Comparison of ENCODE assay signal across 12 cellular contexts in genomic region chr2:105327690-105328089, GRCh38. TPM values are rescaled to one million over a fixed set of nuclear protein-coding genes. Genes with fewer than 3 reads are reported as not detected.
DNase-seq lines count a peak whose midpoint lies in the region; ATAC-seq and TF ChIP-seq lines count a peak whose summit lies in the region.
"Had no signal": no experiment of that assay in that cellular context is flagged by ENCODE, and none has a peak within 500 bp of the region (broad histone marks: within the 10 kb centered on the region; RNA-seq: fewer than 3 reads in every experiment).

No MANE protein-coding gene starts in this region.

- ATAC-seq in naive B cell (ENCODE audit: low read depth in 2 of 2) (no peak), GM19467 (IDR thresholded peaks at IDR 0.05; ENCODE audit: unreplicated experiment) (no peak)

- H3K4me3 Mint-ChIP-seq in H9 (peak overlapping the region; percentile 88 to 89; a peak in 2 of 5 replicates), naive B cell (peak overlapping the region in 7 of 8 donors; percentile 86 to 99 (median 96))
- peak overlapping the region; percentile 96 for H3K4me3 Mint-ChIP-seq in activated naive CD8-positive, alpha-beta T cell

- TF ChIP-seq CTCF in A673 (conservative IDR thresholded peaks at IDR 0.05; ENCODE audit: low read depth, low read length) (no peak), H9 (conservative IDR thresholded peaks at IDR 0.05) (no peak), ovary (IDR thresholded peaks at IDR 0.05) (no peak)

- H4K91ac ChIP-seq in H9 (ENCODE audit: insufficient read length, low read depth, low read length) = no peak overlapping the region

- POLR2A ChIA-PET in A673 (lab: Charles Lee; ENCODE audit: low non-redundant PET) = no interaction called here

- peaks cover 12% of the 10 kb centered on the region for H3K23me2 ChIP-seq in H9 (ENCODE audit: insufficient read length, low read depth, low read length, poor library complexity, severe bottlenecking)

- BruUV-seq in A673 (replicated peaks; lab: Mats Ljungman, UMichigan) = TSS peak; percentile 22

- H3K4me1 Mint-ChIP-seq in H9 (peaks cover 33 to 35% of the 10 kb centered on the region in 2 experiments), naive B cell (peaks cover 46 to 60% (median 55%) of the 10 kb centered on the region in 3 donors)
- peaks cover 59% of the 10 kb centered on the region for H3K4me1 Mint-ChIP-seq in activated naive CD8-positive, alpha-beta T cell (ENCODE audit: low read depth)

- no peak for TF ChIP-seq POLR2A in ovary (IDR thresholded peaks at IDR 0.05)

- H3K27me3 Mint-ChIP-seq in H9 (ENCODE audit: low read depth) (peaks cover 3% of the 10 kb centered on the region; the same call in 1 of the 2 replicates), naive B cell (no peaks in the 10 kb centered on the region)
- no peaks in the 10 kb centered on the region for H3K27me3 Mint-ChIP-seq in activated naive CD8-positive, alpha-beta T cell

- no peak for DNase-seq in A673 (ENCODE audit: low spot score)
- no peak for DNase-seq in H9
- DNase-seq in naive B cell = no peak
- no peak for DNase-seq in NCI-H69 (lab: John Stamatoyannopoulos, UW)
- DNase-seq in ovary = no peak
- DNase-seq in HT-29 (ENCODE audit: low spot score) = no peak
- DNase-seq: glutamatergic neuron; NCI-H345; stimulated activated CD4-positive, alpha-beta T cell treated with anti-CD3 and anti-CD28 coated beads, Interleukin-1b, Interleukin-23, amount 100 ng/mL, for 48 hours had no signal

- no peaks in the 10 kb centered on the region for H3K9me3 ChIP-seq in A673 (ENCODE audit: low read depth, low read length, poor library complexity, severe bottlenecking)
- no peaks in the 10 kb centered on the region for H3K9me3 ChIP-seq in H9 (ENCODE audit: control insufficient read depth, low read depth, low read length)
- H3K9me3 ChIP-seq in ovary = no peaks in the 10 kb centered on the region

- H3K27me3 ChIP-seq in A673 (replicated peaks; ENCODE audit: insufficient read depth, low read depth, low read length, poor library complexity) = no peaks in the 10 kb centered on the region
- no peaks in the 10 kb centered on the region for H3K27me3 ChIP-seq in H9 (ENCODE audit: insufficient read depth, low read length)
- H3K27me3 ChIP-seq in ovary = no peaks in the 10 kb centered on the region

- TF ChIP-seq EP300 in ovary (IDR thresholded peaks at IDR 0.05) = no peak

- H3K4ac ChIP-seq in H9 (ENCODE audit: low read depth, low read length) = no peak overlapping the region

- H3K9ac ChIP-seq in H9 (ENCODE audit: extremely low read depth, insufficient read length, low read length) = no peak overlapping the region

- H2BK120ac ChIP-seq in H9 (ENCODE audit: low read depth, low read length, poor library complexity, severe bottlenecking) = no peak overlapping the region

- H3K56ac ChIP-seq in H9 (ENCODE audit: insufficient read length, low read depth, low read length) = no peak overlapping the region

- no peak overlapping the region for H2BK20ac ChIP-seq in H9 (ENCODE audit: low read depth, low read length, poor library complexity, severe bottlenecking)

- no peak overlapping the region for H4K8ac ChIP-seq in H9 (replicated peaks; ENCODE audit: insufficient read length, low read depth, low read length)

- H3K9me3 Mint-ChIP-seq in H9 (no peaks in the 10 kb centered on the region), naive B cell (no peaks in the 10 kb centered on the region)
- no peaks in the 10 kb centered on the region for H3K9me3 Mint-ChIP-seq in activated naive CD8-positive, alpha-beta T cell (ENCODE audit: low read depth)

- H3K36me3 ChIP-seq in A673 (ENCODE audit: insufficient read depth, low read length, poor library complexity, severe bottlenecking) (no peaks in the 10 kb centered on the region), ovary (no peaks in the 10 kb centered on the region)

- H2AFZ ChIP-seq in H9 (ENCODE audit: low read length) = no peak overlapping the region

- no peak overlapping the region for H2BK5ac ChIP-seq in H9 (ENCODE audit: insufficient read length, low read length)

- no CpG with 5 or more reads among the region's 2 CpGs for WGBS in H9 (ENCODE audit: extremely low coverage, insufficient read length, low lambda C conversion rate)
- 78 to 87% (median 83%) methylated on average over 2 of the region's 2 CpGs for WGBS in ovary, 3 donors

- no peak overlapping the region for H2BK12ac ChIP-seq in H9 (ENCODE audit: insufficient read length, low read depth, low read length)

- peaks cover 22% of the 10 kb centered on the region for H3K4me1 ChIP-seq in A673 (ENCODE audit: insufficient read depth, low read length, poor library complexity, severe bottlenecking)
- peaks cover 10% of the 10 kb centered on the region; the same call in 1 of the 2 replicates for H3K4me1 ChIP-seq in H9 (ENCODE audit: insufficient read depth, low read length)
- H3K4me1 ChIP-seq in ovary (ENCODE audit: insufficient read depth) = peaks cover 4% of the 10 kb centered on the region

- no peak overlapping the region for H4K5ac ChIP-seq in H9 (ENCODE audit: insufficient read length, low read depth, low read length)

- H3K4me2 ChIP-seq in H9 (ENCODE audit: insufficient read depth, insufficient read length, low read length) = no peak overlapping the region

- H3K27ac Mint-ChIP-seq in H9 = no peak overlapping the region; a peak in 1 of 7 replicates
- peak overlapping the region; percentile 96 for H3K27ac Mint-ChIP-seq in activated naive CD8-positive, alpha-beta T cell
- H3K27ac Mint-ChIP-seq in naive B cell = peak overlapping the region; percentile 42 to 98 (median 78)

- no peak overlapping the region for H2AK5ac ChIP-seq in H9 (ENCODE audit: insufficient read length, low read length)

- no peak overlapping the region for H2BK15ac ChIP-seq in H9 (ENCODE audit: low read depth, low read length)

- H3K23ac ChIP-seq in H9 (ENCODE audit: insufficient read length, low read depth, low read length) = no peak overlapping the region

- no peak overlapping the region for H3T11ph ChIP-seq in H9 (ENCODE audit: low read length)

- H3K18ac ChIP-seq in H9 (ENCODE audit: insufficient read length, low read depth, low read length) = no peak overlapping the region

- intact Hi-C loops in A673 (cut with micrococcal nuclease; ENCODE audit: unreplicated experiment) (no loop called here), ovary (cut with DNase I) (no loop called here)

- H3K79me2 ChIP-seq in H9 (ENCODE audit: insufficient read depth, low read length) = peaks cover 7% of the 10 kb centered on the region; the same call in 1 of the 2 replicates

- H3K4me3 ChIP-seq in A673 (ENCODE audit: low read depth, low read length, poor library complexity, severe bottlenecking) (no peak overlapping the region), ovary (no peak overlapping the region)

- H4K20me1 ChIP-seq in H9 (ENCODE audit: control insufficient read depth, insufficient read depth, insufficient read length) = no peaks in the 10 kb centered on the region

- no peak overlapping the region for H3K27ac ChIP-seq in A673 (ENCODE audit: low read depth, low read length, poor library complexity, severe bottlenecking)
- H3K27ac ChIP-seq in H9 (ENCODE audit: insufficient read length, low read depth, low read length) = no peak overlapping the region
- H3K27ac ChIP-seq in ovary = no peak overlapping the region
- H3K27ac ChIP-seq: C4-2B had no signal

- CTCF ChIA-PET in A673 (lab: Charles Lee) = no interaction called here

- no peak overlapping the region for H3K14ac ChIP-seq in H9 (ENCODE audit: insufficient read depth, low read length)

- H3K79me1 ChIP-seq in H9 (ENCODE audit: insufficient read depth, low read depth, low read length, poor library complexity, severe bottlenecking) = no peaks in the 10 kb centered on the region

- H3K36me3 Mint-ChIP-seq in H9 (ENCODE audit: insufficient read depth in 1 of 3, low read depth in 3 of 3) (no peaks in the 10 kb centered on the region; a peak in 2 of 7 replicates), naive B cell (no peaks in the 10 kb centered on the region)
- peaks cover 3% of the 10 kb centered on the region for H3K36me3 Mint-ChIP-seq in activated naive CD8-positive, alpha-beta T cell

RNA-seq across cellular contexts. Expression of gene TGFBRAP1, which starts 1.8 kb away (rescaled TPM):
- 22.8 and 24.8 TPM in 2 replicates for total RNA-seq in A673 (2021)
- 22.8 and 23.6 TPM in 2 replicates for total RNA-seq in H9 (2021)
- 10 to 100 TPM; 17.2 to 31.2 (median 20.5) TPM for polyA plus RNA-seq in naive B cell (ENCODE audit: low read depth in 6 of 6)
- total RNA-seq in ovary = 10 to 100 TPM; 13.4 to 19.1 (median 17.3) TPM
- polyA plus RNA-seq in ovary = 10 to 100 TPM in 1 of 2 donors, 1 to 10 TPM in 1; 7.2 to 10.4 TPM
- 35.0 and 35.8 TPM in 2 replicates for total RNA-seq in HT-29 (2014; rRNA removed; shearing (Covaris generic))

RNA-seq across cellular contexts. Expression of gene C2orf49, which starts 9.7 kb away (rescaled TPM):
- 21.5 and 24.8 TPM in 2 replicates for total RNA-seq in A673 (2021)
- 17.1 and 18.8 TPM in 2 replicates for total RNA-seq in H9 (2021)
- 10 to 100 TPM; 12.0 to 16.3 (median 12.7) TPM for polyA plus RNA-seq in naive B cell (ENCODE audit: low read depth in 6 of 6)
- 10 to 100 TPM; 12.9 to 32.5 (median 20.3) TPM for total RNA-seq in ovary
- polyA plus RNA-seq in ovary = 10 to 100 TPM; 12.6 to 27.2 TPM
- 6.7 and 7.7 TPM in 2 replicates for total RNA-seq in HT-29 (2014; rRNA removed; shearing (Covaris generic))

Comparison
In these comparisons a context has a peak if more than half of its experiments do, and no peak if none do; other contexts are left out.
1. H3K27ac Mint-ChIP-seq: peak in activated naive CD8-positive, alpha-beta T cell (single experiment) and naive B cell (6 of 6); none in H9 (0 of 3).
2. Peak in every context shown above with its lines, with median percentiles within 50 percentile points of each other: H3K4me3 Mint-ChIP-seq.